15 cellular contexts compared by ENCODE assay signal in the genomic region with DNA sequence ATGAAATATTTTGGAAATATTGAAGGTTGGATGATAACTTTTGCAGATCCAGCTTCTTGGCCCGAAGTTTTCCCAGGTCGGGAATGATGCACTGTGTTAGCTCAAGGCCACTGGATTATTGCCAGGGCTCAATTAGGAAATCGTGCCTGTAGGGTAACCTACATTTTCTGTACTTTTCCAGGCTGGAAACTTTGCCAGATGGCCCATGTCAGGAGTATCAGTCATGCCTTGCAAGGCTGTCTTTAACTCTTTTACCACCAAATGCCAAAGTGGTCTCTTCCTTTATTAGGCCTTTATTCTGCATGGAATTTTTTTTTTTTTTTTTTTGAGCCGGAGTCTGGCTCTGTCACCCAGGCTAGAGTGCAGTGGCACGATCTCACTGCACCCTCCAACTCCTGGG. TPM values are rescaled to one million over a fixed set of nuclear protein-coding genes. Genes with fewer than 3 reads are reported as not detected.
DNase-seq lines count a peak whose midpoint lies in the region; TF ChIP-seq lines count a peak whose summit lies in the region.
"Had no signal": no experiment of that assay in that cellular context is flagged by ENCODE, and none has a peak within 500 bp of the region (broad histone marks: within the 10 kb centered on the region; RNA-seq: fewer than 3 reads in every experiment).

No MANE protein-coding gene starts in this region.

- CTCF ChIA-PET in MCF 10A (lab: Yijun Ruan, JAX): interaction anchor here (0.6 to 0.7 kb wide), 2 partner anchors 42 to 83 kb away, joined by 3 read pairs; no protein-coding TSS in a partner anchor

- H3K79me2 ChIP-seq in smooth muscle cell (ENCODE audit: low read depth): no peaks in the 10 kb centered on the region

- H3K4me1 ChIP-seq in right atrium auricular region (peaks cover 0 to 24% of the 10 kb centered on the region in 2 donors), smooth muscle cell (ENCODE audit: low read depth) (peaks cover 14% of the 10 kb centered on the region)

- POLR2A ChIA-PET in MCF 10A (lab: Yijun Ruan, JAX): interaction anchor here (0.8 to 6.2 kb wide), 9 partner anchors 9 to 191 kb away, joined by 3 to 50 read pairs (median 4); a partner anchor contains a TSS

- no peaks in the 10 kb centered on the region for H3K27me3 ChIP-seq in right atrium auricular region
- H3K27me3 ChIP-seq in smooth muscle cell (ENCODE audit: low read depth): no peaks in the 10 kb centered on the region

- no peaks in the 10 kb centered on the region for H3K36me3 ChIP-seq in right atrium auricular region
- no peaks in the 10 kb centered on the region for H3K36me3 ChIP-seq in smooth muscle cell (ENCODE audit: low read depth)
- H3K36me3 ChIP-seq: thoracic aorta had no signal

- H3K27ac ChIP-seq in right atrium auricular region (peak overlapping the region; percentile 71 to 78), smooth muscle cell (ENCODE audit: low read depth) (peak overlapping the region; percentile 37)
- H3K27ac ChIP-seq: thoracic aorta had no signal

- H3K27me3 Mint-ChIP-seq in MCF 10A (ENCODE audit: insufficient read depth, unreplicated experiment): no peaks in the 10 kb centered on the region
- H3K27me3 Mint-ChIP-seq: central memory CD8-positive, alpha-beta T cell; naive thymus-derived CD8-positive, alpha-beta T cell had no signal

- peaks cover 23% of the 10 kb centered on the region for H3K4me1 Mint-ChIP-seq in MCF 10A (ENCODE audit: insufficient read depth, unreplicated experiment)

- H3K9me3 ChIP-seq in right atrium auricular region: peaks cover 0 to under 1% of the 10 kb centered on the region in 2 donors
- no peaks in the 10 kb centered on the region for H3K9me3 ChIP-seq in smooth muscle cell (replicated peaks; ENCODE audit: low read depth)
- H3K9me3 ChIP-seq: thoracic aorta had no signal

- H3K9me3 Mint-ChIP-seq in MCF 10A (ENCODE audit: unreplicated experiment): no peaks in the 10 kb centered on the region
- H3K9me3 Mint-ChIP-seq: central memory CD8-positive, alpha-beta T cell had no signal

- no peak overlapping the region for H3K9ac ChIP-seq in smooth muscle cell (ENCODE audit: low read depth)

- H3K27ac Mint-ChIP-seq in MCF 10A (ENCODE audit: low read depth, unreplicated experiment): peak overlapping the region; percentile 5
- H3K27ac Mint-ChIP-seq: T-helper 2 cell treated with Interferon-gamma antibody and Interleukin-4, amounts not matched to agents 5 μg/mL and 100 μg/mL, for 36 hours had no signal

- peak; percentile 56 for DNase-seq in NCI-H2171 (lab: John Stamatoyannopoulos, UW)
- DNase-seq in MCF 10A (ENCODE audit: unreplicated experiment): peak; percentile 98
- no peak for DNase-seq in right atrium auricular region (ENCODE audit: low spot score)
- DNase-seq in smooth muscle cell (lab: John Stamatoyannopoulos, UW; ENCODE audit: unreplicated experiment): no peak
- no peak for DNase-seq in NCI-H1417 treated with DMSO at 0.1 percent for 48 hours (lab: John Stamatoyannopoulos, UW)
- DNase-seq in stimulated activated naive CD4-positive, alpha-beta T cell treated with Interleukin-2 at 50 U/mL for 16 hours (lab: John Stamatoyannopoulos, UW): no peak
- no peak for DNase-seq in NCI-H748 (lab: John Stamatoyannopoulos, UW; ENCODE audit: unreplicated experiment)
- DNase-seq: activated naive CD4-positive, alpha-beta T cell; islet precursor cell; naive thymus-derived CD8-positive, alpha-beta T cell had no signal

- no peaks in the 10 kb centered on the region for H4K20me1 ChIP-seq in smooth muscle cell (ENCODE audit: low read depth)

- BruUV-seq in MCF 10A (replicated peaks; lab: Mats Ljungman, UMichigan): no TSS peak

- intact Hi-C loops in MCF 10A (cut with micrococcal nuclease): no loop called here

- no peaks in the 10 kb centered on the region for H3K36me3 Mint-ChIP-seq in MCF 10A (ENCODE audit: insufficient read depth, unreplicated experiment)
- H3K36me3 Mint-ChIP-seq: naive thymus-derived CD8-positive, alpha-beta T cell had no signal

- H3F3A ChIP-seq in smooth muscle cell (ENCODE audit: low read depth): peaks cover 12% of the 10 kb centered on the region

- TF ChIP-seq CTCF in MCF 10A (IDR thresholded peaks at IDR 0.05; ENCODE audit: unreplicated experiment) (no peak), right atrium auricular region (IDR thresholded peaks at IDR 0.05) (no peak), smooth muscle cell (IDR thresholded peaks at IDR 0.05; ENCODE audit: borderline replicate concordance, insufficient read depth, poor library complexity, severe bottlenecking) (no peak)

- H2AFZ ChIP-seq in smooth muscle cell (ENCODE audit: low read depth): no peak overlapping the region

- 52% methylated on average over 5 of the region's 5 CpGs for WGBS in smooth muscle cell (ENCODE audit: low lambda C conversion rate)

- H3K4me3 ChIP-seq in right atrium auricular region (peak overlapping the region in 1 of 2 donors; percentile 14), smooth muscle cell (no peak overlapping the region)
- H3K4me3 ChIP-seq: K562, skin epidermis, thoracic aorta had no signal

- H3K4me2 ChIP-seq in smooth muscle cell: no peak overlapping the region

- peak overlapping the region; percentile 28 for H3K4me3 Mint-ChIP-seq in MCF 10A (ENCODE audit: unreplicated experiment)
- H3K4me3 Mint-ChIP-seq: central memory CD8-positive, alpha-beta T cell; naive thymus-derived CD8-positive, alpha-beta T cell; T-helper 2 cell treated with Interferon-gamma antibody and Interleukin-4, amounts not matched to agents 5 μg/mL and 100 μg/mL, for 36 hours had no signal

RNA-seq across cellular contexts. Expression of a gene that starts 8.8 kb away (rescaled TPM):
- total RNA-seq in MCF 10A (2022): 25.8 and 31.4 TPM in 2 replicates
- 10 to 100 TPM; 48.2 to 54.0 TPM for total RNA-seq in right atrium auricular region
- 24.3 and 25.1 TPM in 2 replicates for total RNA-seq in smooth muscle cell
- 25.8 and 29.5 TPM in 2 replicates for polyA plus RNA-seq in smooth muscle cell

Comparison
In these comparisons a context has a peak if more than half of its experiments do, and no peak if none do; other contexts are left out.
1. DNase-seq: peak in NCI-H2171 (single experiment) and MCF 10A (single experiment); none in right atrium auricular region (single experiment), smooth muscle cell (single experiment), NCI-H1417 treated with DMSO at 0.1 percent for 48 hours (single experiment), stimulated activated naive CD4-positive, alpha-beta T cell treated with Interleukin-2 at 50 U/mL for 16 hours (single experiment) and NCI-H748 (single experiment).